11 cellular contexts compared by ENCODE assay signal in the genomic region with DNA sequence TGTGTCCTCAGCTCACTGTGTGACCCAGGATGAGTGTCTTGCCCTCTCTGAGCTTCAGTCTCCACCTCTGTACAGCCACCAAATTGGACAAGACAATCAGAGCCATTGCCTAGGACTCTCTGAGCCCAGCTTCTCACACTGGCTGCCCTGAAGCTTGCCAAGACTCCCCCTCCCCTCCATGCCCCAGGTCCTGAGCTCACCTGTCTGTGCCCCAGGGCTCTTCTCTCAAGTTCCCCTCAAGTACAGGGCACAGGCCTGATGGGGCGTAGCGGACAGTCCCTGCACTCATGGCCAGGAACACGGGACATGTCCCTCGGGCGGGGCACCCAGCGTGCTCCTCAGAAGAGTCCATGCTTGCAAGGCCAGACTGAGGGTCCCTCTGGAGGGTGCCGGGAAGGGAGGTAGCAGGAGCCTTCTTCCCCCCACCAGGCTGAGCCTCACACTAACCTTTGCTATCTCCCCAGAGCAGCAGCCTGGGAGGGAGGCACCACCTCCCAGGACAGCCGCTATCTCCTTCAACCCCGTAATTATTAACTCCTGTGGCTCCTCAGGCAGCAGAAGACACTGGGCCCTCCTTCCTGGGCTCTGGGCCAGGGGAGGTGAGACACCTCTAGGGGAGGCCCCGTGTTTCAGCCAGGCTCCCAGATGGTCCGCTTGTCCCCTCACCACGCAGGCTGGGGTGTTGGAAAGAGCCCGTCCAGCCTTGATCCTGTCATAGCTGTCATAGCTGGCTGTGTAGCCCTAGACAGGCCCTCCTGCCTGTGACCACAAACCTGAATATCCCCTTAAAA. TPM values are rescaled to one million over a fixed set of nuclear protein-coding genes. Genes with fewer than 3 reads are reported as not detected.
DNase-seq lines count a peak whose midpoint lies in the region; ATAC-seq and TF ChIP-seq lines count a peak whose summit lies in the region.
"Had no signal": no experiment of that assay in that cellular context is flagged by ENCODE, and none has a peak within 500 bp of the region (broad histone marks: within the 10 kb centered on the region; RNA-seq: fewer than 3 reads in every experiment).

No MANE protein-coding gene starts in this region.

- H3K9me3 Mint-ChIP-seq in osteocyte (ENCODE audit: unreplicated experiment) = no peaks in the 10 kb centered on the region

- no peaks in the 10 kb centered on the region for H4K20me1 ChIP-seq in BLaER1

- no peaks in the 10 kb centered on the region for H3K9me3 ChIP-seq in BLaER1
- H3K9me3 ChIP-seq in esophagus squamous epithelium = no peaks in the 10 kb centered on the region

- H3K4me1 ChIP-seq in BLaER1 (peaks cover 49% of the 10 kb centered on the region), esophagus squamous epithelium (peaks cover 33 to 84% (median 36%) of the 10 kb centered on the region in 3 donors)

- DNase-seq in HK-2 (ENCODE audit: unreplicated experiment) (peak; percentile 65), esophagus squamous epithelium (lab: John Stamatoyannopoulos, UW) (no peak), osteocyte (ENCODE audit: extremely low spot score, unreplicated experiment) (peak; percentile 79), dermis blood vessel endothelial cell (no peak), inferior parietal cortex (ENCODE audit: extremely low spot score) (no peak), SHP77 treated with DMSO at 0.1 percent for 48 hours (lab: John Stamatoyannopoulos, UW) (no peak)
- DNase-seq: GM23248, midbrain, T-helper 17 cell had no signal

- no peaks in the 10 kb centered on the region for H3K36me3 Mint-ChIP-seq in osteocyte (ENCODE audit: unreplicated experiment)

- no peak for TF ChIP-seq POLR2A in esophagus squamous epithelium (IDR thresholded peaks at IDR 0.05)

- TF ChIP-seq CTCF in esophagus squamous epithelium (IDR thresholded peaks at IDR 0.05) (no peak), osteocyte (IDR thresholded peaks at IDR 0.05) (no peak)

- H3K4me2 ChIP-seq in BLaER1 = peak overlapping the region; percentile 20; the same call in 1 of the 2 replicates

- no peaks in the 10 kb centered on the region for H3K27me3 Mint-ChIP-seq in osteocyte (ENCODE audit: unreplicated experiment)

- no peak overlapping the region for H3K27ac Mint-ChIP-seq in osteocyte (ENCODE audit: unreplicated experiment)
- H3K27ac Mint-ChIP-seq: T-helper 17 cell had no signal

- H3K4me1 Mint-ChIP-seq in osteocyte (ENCODE audit: unreplicated experiment) = peaks cover 77% of the 10 kb centered on the region

- 70 to 100% methylated on average over 1 to 6 of the region's 13 CpGs for WGBS in esophagus squamous epithelium, 2 donors

- no peak overlapping the region for H3K4me3 Mint-ChIP-seq in osteocyte (ENCODE audit: unreplicated experiment)
- H3K4me3 Mint-ChIP-seq: T-helper 17 cell had no signal

- H3K9ac ChIP-seq in BLaER1 = no peak overlapping the region
- H3K9ac ChIP-seq: GM23248 had no signal

- intact Hi-C loops in esophagus squamous epithelium (cut with DNase I) = no loop called here

- H3K4me3 ChIP-seq in BLaER1 (no peak overlapping the region), esophagus squamous epithelium (no peak overlapping the region)
- H3K4me3 ChIP-seq: GM23248 had no signal

- H3K27ac ChIP-seq in BLaER1 = no peak overlapping the region
- H3K27ac ChIP-seq in esophagus squamous epithelium = peak overlapping the region; percentile 17 to 88 (median 72)
- H3K27ac ChIP-seq: GM23248 had no signal

- H3K36me3 ChIP-seq in BLaER1 (no peaks in the 10 kb centered on the region), esophagus squamous epithelium (no peaks in the 10 kb centered on the region)

- no peak for ATAC-seq in activated CD4-positive, CD25-positive, alpha-beta regulatory T cell treated with anti-CD3 and anti-CD28 coated beads, Interleukin-2, amount 50 U/mL, for 24 hours
- ATAC-seq: T-helper 17 cell had no signal

- peaks cover 54% of the 10 kb centered on the region for H3K27me3 ChIP-seq in BLaER1
- H3K27me3 ChIP-seq in esophagus squamous epithelium = peaks cover 0 to 70% (median 0%) of the 10 kb centered on the region in 4 donors

RNA-seq across cellular contexts. Expression of gene RAB3IL1, which starts 2.7 kb away (rescaled TPM):
- total RNA-seq in esophagus squamous epithelium (10 to 100 TPM in 1 of 4 donors, 1 to 10 TPM in 2, under 1 TPM in 1; 0.15 to 10.3 (median 5.0) TPM), osteocyte (44.2 and 49.2 TPM in 2 replicates), dermis blood vessel endothelial cell (9.0 and 9.9 TPM in 2 replicates)
- total RNA-seq: T-helper 17 cell had no signal

RNA-seq across cellular contexts. Expression of gene FADS3, which starts 28.7 kb away (rescaled TPM):
- total RNA-seq in esophagus squamous epithelium = 10 to 100 TPM in 1 of 4 donors, 1 to 10 TPM in 3; 6.1 to 16.0 (median 7.1) TPM
- total RNA-seq in osteocyte = 117 and 118 TPM in 2 replicates
- total RNA-seq in dermis blood vessel endothelial cell = 128 and 242 TPM in 2 replicates

RNA-seq across cellular contexts. Expression of gene BEST1, which starts 30.1 kb away (rescaled TPM):
- 1 to 10 TPM in 1 of 4 donors, under 1 TPM in 3; 0.08 to 2.7 (median 0.39) TPM for total RNA-seq in esophagus squamous epithelium
- total RNA-seq in osteocyte = 0.81 and 2.0 TPM in 2 replicates
- total RNA-seq in dermis blood vessel endothelial cell = 0.05 TPM in 1 of 2 replicates, not detected in the other

RNA-seq across cellular contexts. Expression of gene FTH1, which starts 47.4 kb away (rescaled TPM):
- total RNA-seq in esophagus squamous epithelium = 1,000 to 10,000 TPM in 1 of 4 donors, 100 to 1,000 TPM in 3; 716 to 1,904 (median 760) TPM
- total RNA-seq in osteocyte = 2,993 and 3,020 TPM in 2 replicates
- 742 and 1,944 TPM in 2 replicates for total RNA-seq in dermis blood vessel endothelial cell

Comparison
In these comparisons a context has a peak if more than half of its experiments do, and no peak if none do; other contexts are left out.
1. DNase-seq: peak in HK-2 (single experiment) and osteocyte (single experiment); none in esophagus squamous epithelium (single experiment), dermis blood vessel endothelial cell (single experiment), inferior parietal cortex (single experiment) and SHP77 treated with DMSO at 0.1 percent for 48 hours (single experiment).